Comparison of ENCODE assay signal across 10 cellular contexts in the genomic region with DNA sequence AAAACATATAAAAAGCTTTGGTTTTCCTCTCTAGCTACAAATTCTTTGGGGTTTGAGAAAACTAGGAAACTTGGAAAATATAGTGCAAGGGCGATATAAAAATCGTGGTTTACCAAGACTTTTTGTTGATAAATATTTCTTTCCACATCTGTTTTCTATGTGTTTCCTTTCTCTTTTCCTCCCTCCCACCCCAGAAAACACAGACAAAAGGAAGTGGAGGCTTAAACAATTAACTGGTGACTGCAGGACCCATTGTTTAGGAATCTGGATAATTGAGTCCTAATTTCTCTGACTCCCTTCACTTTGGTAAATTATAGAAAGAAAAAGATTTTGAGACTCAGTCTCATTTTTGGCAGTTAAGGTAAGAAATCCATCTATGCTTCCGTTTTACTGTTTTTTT.
DNase-seq lines count a peak whose midpoint lies in the region; TF ChIP-seq lines count a peak whose summit lies in the region.
"Had no signal": no experiment of that assay in that cellular context is flagged by ENCODE, and none has a peak within 500 bp of the region (broad histone marks: within the 10 kb centered on the region; RNA-seq: fewer than 3 reads in every experiment).

No MANE protein-coding gene starts in this region.

- H3K27ac ChIP-seq in skeletal muscle tissue (ENCODE audit: low read depth, low read length) = peak overlapping the region; percentile 25
- H3K27ac ChIP-seq: 22Rv1 had no signal

- H3K4me3 ChIP-seq in fibroblast of pulmonary artery (replicated peaks; ENCODE audit: low read depth, low read length) (no peak overlapping the region), skeletal muscle tissue (ENCODE audit: low read length in 3 of 3) (no peak overlapping the region)
- H3K4me3 ChIP-seq: tibial artery had no signal

- H3K9ac ChIP-seq in skeletal muscle tissue (ENCODE audit: low read depth in 1 of 3, low read length in 3 of 3) = no peak overlapping the region

- CTCF ChIA-PET in HEK293T (lab: Yijun Ruan, JAX) = no interaction called here

- H3K4me1 ChIP-seq in skeletal muscle tissue (ENCODE audit: control insufficient read depth in 3 of 3, insufficient read depth in 3 of 3, low read length in 3 of 3) = peaks cover 3 to 13% (median 5%) of the 10 kb centered on the region in 3 donors

- TF ChIP-seq CTCF in fibroblast of pulmonary artery (IDR thresholded peaks at IDR 0.05; ENCODE audit: low read length, missing control alignments) = no peak
- no peak for TF ChIP-seq CTCF in GM20000 (IDR thresholded peaks at IDR 0.05; ENCODE audit: extremely low read depth, missing control alignments)

- H3K9me3 ChIP-seq in skeletal muscle tissue (ENCODE audit: control insufficient read depth in 3 of 3, low read length in 3 of 3) = no peaks in the 10 kb centered on the region
- H3K9me3 ChIP-seq: tibial artery had no signal

- DNase-seq in DMS53 (lab: John Stamatoyannopoulos, UW) = peak; percentile 5
- DNase-seq in DMS53 treated with DMSO at 0.1 percent for 48 hours (lab: John Stamatoyannopoulos, UW; ENCODE audit: unreplicated experiment) = no peak
- peak; percentile 74 for DNase-seq in OCI-M1 (lab: John Stamatoyannopoulos, UW)
- DNase-seq in fibroblast of pulmonary artery (ENCODE audit: low read depth) = peak; percentile 31
- no peak for DNase-seq in GM20000 (ENCODE audit: low spot score)
- no peak for DNase-seq in DMS114 treated with DMSO at 0.1 percent for 48 hours (lab: John Stamatoyannopoulos, UW; ENCODE audit: unreplicated experiment)
- DNase-seq in HEK293T (ENCODE audit: extremely low spot score) = no peak

- H3K36me3 ChIP-seq in skeletal muscle tissue (ENCODE audit: control insufficient read depth in 3 of 3, insufficient read depth in 3 of 3, low read length in 3 of 3) = no peaks in the 10 kb centered on the region
- H3K36me3 ChIP-seq: tibial artery had no signal

- POLR2A ChIA-PET in HEK293T (lab: Yijun Ruan, JAX) = interaction anchor here (1.1 kb wide), 1 partner anchor 13 kb away, joined by 4 read pairs; no protein-coding TSS in a partner anchor

- no peaks in the 10 kb centered on the region for H3K27me3 ChIP-seq in skeletal muscle tissue (ENCODE audit: control insufficient read depth in 3 of 3, insufficient read depth in 3 of 3, low read length in 3 of 3)
- H3K27me3 ChIP-seq: tibial artery had no signal

TF ChIP-seq in HEK293T, 16 proteins besides CTCF, POLR2A, EP300 and RAD21:
- TF ChIP-seq HDGF (IDR thresholded peaks at IDR 0.05; ENCODE audit: borderline replicate concordance) (no peak), BHLHE40 (IDR thresholded peaks at IDR 0.05; ENCODE audit: borderline replicate concordance) (no peak), TARDBP (IDR thresholded peaks at IDR 0.05) (no peak)

Comparison
In these comparisons a context has a peak if more than half of its experiments do, and no peak if none do; other contexts are left out.
1. DNase-seq: peak in DMS53 (single experiment), OCI-M1 (single experiment) and fibroblast of pulmonary artery (single experiment); none in DMS53 treated with DMSO at 0.1 percent for 48 hours (single experiment), GM20000 (single experiment), DMS114 treated with DMSO at 0.1 percent for 48 hours (single experiment) and HEK293T (single experiment).